ENCODE assay signal across 25 cellular contexts in genomic region chr18:79008356-79008940, GRCh38. TPM values are rescaled to one million over a fixed set of nuclear protein-coding genes. Genes with fewer than 3 reads are reported as not detected.
"Had no signal": no experiment of that assay in that cellular context is flagged by ENCODE, and none has a peak within 500 bp of the region (broad histone marks: within the 10 kb centered on the region; RNA-seq: fewer than 3 reads in every experiment).

No MANE protein-coding gene starts in this region.

- H3K9me3 ChIP-seq: colonic mucosa, esophagus squamous epithelium, gastrocnemius medialis, lower lobe of right lung, mucosa of descending colon had no signal

- H3K27me3 ChIP-seq: colonic mucosa had no signal

- H3K4me1 ChIP-seq: colonic mucosa, esophagus squamous epithelium, gastrocnemius medialis, heart right ventricle, left lung, lower lobe of right lung had no signal

- DNase-seq: colonic mucosa; cortex of kidney; effector CD8-positive, alpha-beta T cell; effector memory CD8-positive, alpha-beta T cell; esophagus squamous epithelium; foreskin fibroblast; foreskin melanocyte; gastrocnemius medialis; glutamatergic neuron; heart right ventricle; hippocampal formation; left cardiac atrium; left lung; left ventricle myocardium superior; lower lobe of right lung; mesenchymal stem cell; mucosa of descending colon had no signal

- ATAC-seq: effector memory CD8-positive, alpha-beta T cell; gastrocnemius medialis; heart right ventricle; left cardiac atrium; left lung; left ventricle myocardium superior; mucosa of descending colon had no signal

- H3K4me3 ChIP-seq: colonic mucosa, esophagus squamous epithelium, gastrocnemius medialis, heart right ventricle, left lung, lower lobe of right lung, mucosa of descending colon had no signal

- H3K36me3 ChIP-seq: colonic mucosa, esophagus squamous epithelium, gastrocnemius medialis, heart right ventricle, left lung, lower lobe of right lung had no signal

- H3K27ac ChIP-seq: colonic mucosa, esophagus squamous epithelium, gastrocnemius medialis, heart right ventricle, left lung, lower lobe of right lung had no signal

RNA-seq across cellular contexts. Expression of gene SALL3, which starts 28.8 kb away (rescaled TPM):
- total RNA-seq: chondrocyte, dermis microvascular lymphatic vessel endothelial cell, endothelial cell of umbilical vein, esophagus squamous epithelium, gastrocnemius medialis, left lung, left ventricle myocardium superior, lower lobe of right lung, lung microvascular endothelial cell, mesenteric fat pad, mucosa of descending colon, myocyte had no signal
- polyA plus RNA-seq: endothelial cell of umbilical vein, esophagus, keratinocyte had no signal
